15 cellular contexts compared by ENCODE assay signal in genomic region chr10:102564209-102564834, GRCh38.
"Had no signal": no experiment of that assay in that cellular context is flagged by ENCODE, and none has a peak within 500 bp of the region (broad histone marks: within the 10 kb centered on the region; RNA-seq: fewer than 3 reads in every experiment).

No MANE protein-coding gene starts in this region.

- H3K27ac ChIP-seq: adrenal gland, dorsolateral prefrontal cortex, thyroid gland, uterus had no signal

- H3K4me1 Mint-ChIP-seq: activated naive CD4-positive, alpha-beta T cell treated with anti-CD3 and anti-CD28 coated beads, Interleukin-2, amount 50 U/mL, for 24 hours; neural crest cell had no signal

- H3K36me3 ChIP-seq: adrenal gland, thyroid gland, uterus had no signal

- H3K27me3 ChIP-seq: adrenal gland, dorsolateral prefrontal cortex, thyroid gland, uterus had no signal

- ATAC-seq: activated CD8-positive, alpha-beta T cell treated with anti-CD3 and anti-CD28 coated beads, Interleukin-2, amount 10 ng/mL, durations not matched to agents 7 days and 5 days; sciatic nerve had no signal

- H3K27me3 Mint-ChIP-seq: activated B cell treated with CpG ODN at 0.5 μM for 24 hours; activated naive CD4-positive, alpha-beta T cell treated with anti-CD3 and anti-CD28 coated beads, Interleukin-2, amount 50 U/mL, for 24 hours had no signal

- DNase-seq: activated B cell treated with CpG ODN at 0.5 μM for 24 hours; activated CD4-positive, alpha-beta T cell treated with anti-CD3 and anti-CD28 coated beads for 48 hours; activated CD8-positive, alpha-beta memory T cell treated with anti-CD3 and anti-CD28 coated beads, Interleukin-2, amount 50 U/mL, for 4 hours; activated CD8-positive, alpha-beta T cell treated with anti-CD3 and anti-CD28 coated beads, Interleukin-2, amount 10 ng/mL, durations not matched to agents 7 days and 5 days; activated effector memory CD4-positive, alpha-beta T cell treated with anti-CD3 and anti-CD28 coated beads, Interleukin-2, amount 50 U/mL, for 16 hours; activated T-cell treated with anti-CD3 and anti-CD28 coated beads, Interleukin-2, amount 50 U/mL, for 48 hours; adrenal gland; dorsolateral prefrontal cortex; midbrain; stimulated activated CD4-positive, alpha-beta T cell treated with anti-CD3 and anti-CD28 coated beads, Interleukin-1b, Interleukin-23, amount 100 ng/mL, for 48 hours; thyroid gland; uterus had no signal

- H3K4me1 ChIP-seq: adrenal gland, thyroid gland, uterus had no signal

- H3K4me3 ChIP-seq: adrenal gland, dorsolateral prefrontal cortex, thyroid gland, uterus had no signal

- H3K27ac Mint-ChIP-seq: activated B cell treated with CpG ODN at 0.5 μM for 24 hours; activated CD8-positive, alpha-beta T cell treated with anti-CD3 and anti-CD28 coated beads, Interleukin-2, amount 10 ng/mL, durations not matched to agents 7 days and 5 days; activated naive CD4-positive, alpha-beta T cell treated with anti-CD3 and anti-CD28 coated beads, Interleukin-2, amount 50 U/mL, for 24 hours had no signal

- H3K4me3 Mint-ChIP-seq: activated B cell treated with CpG ODN at 0.5 μM for 24 hours; activated CD8-positive, alpha-beta T cell treated with anti-CD3 and anti-CD28 coated beads, Interleukin-2, amount 10 ng/mL, durations not matched to agents 7 days and 5 days; activated naive CD4-positive, alpha-beta T cell treated with anti-CD3 and anti-CD28 coated beads, Interleukin-2, amount 50 U/mL, for 24 hours; neural crest cell had no signal

- H3K9me3 Mint-ChIP-seq: activated B cell treated with CpG ODN at 0.5 μM for 24 hours; activated naive CD4-positive, alpha-beta T cell treated with anti-CD3 and anti-CD28 coated beads, Interleukin-2, amount 50 U/mL, for 24 hours; neural crest cell had no signal
